In the genomic region with DNA sequence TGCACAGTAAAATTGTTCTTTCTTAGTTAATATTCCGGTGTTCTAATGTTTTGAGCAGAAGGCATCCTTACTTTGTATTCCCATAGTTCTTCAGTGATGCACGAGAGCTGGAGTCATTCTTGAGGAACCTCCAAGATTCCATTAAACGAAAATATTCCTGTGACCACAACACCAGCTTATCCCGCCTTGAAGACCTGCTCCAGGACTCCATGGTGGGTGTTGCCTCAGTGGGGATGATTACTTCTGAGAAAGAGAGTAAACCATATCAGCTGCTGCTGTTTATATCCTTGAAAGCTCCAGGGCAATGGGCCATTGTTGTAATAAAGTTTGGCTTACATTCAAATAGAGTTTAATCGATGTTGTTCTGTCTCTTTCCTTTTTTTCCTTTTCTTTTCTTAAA, we compare ENCODE assay signal across 26 cellular contexts.
DNase-seq lines count a peak whose midpoint lies in the region; ATAC-seq, FAIRE-seq and TF ChIP-seq lines count a peak whose summit lies in the region.
"Had no signal": no experiment of that assay in that cellular context is flagged by ENCODE, and none has a peak within 500 bp of the region (broad histone marks: within the 10 kb centered on the region; RNA-seq: fewer than 3 reads in every experiment).

No MANE protein-coding gene starts in this region.

- no peaks in the 10 kb centered on the region for H3K9me3 Mint-ChIP-seq in activated CD4-positive, alpha-beta memory T cell treated with anti-CD3 and anti-CD28 coated beads for 36 hours
- H3K9me3 Mint-ChIP-seq in activated CD4-positive, alpha-beta memory T cell treated with anti-CD3 and anti-CD28 coated beads, Interleukin-2, amount 10 ng/mL, durations not matched to agents 7 days and 5 days, result no peaks in the 10 kb centered on the region
- H3K9me3 Mint-ChIP-seq: GM23338; naive thymus-derived CD8-positive, alpha-beta T cell had no signal

- H3K27me3 ChIP-seq in gastroesophageal sphincter, result no peaks in the 10 kb centered on the region
- H3K27me3 ChIP-seq in stomach, result no peaks in the 10 kb centered on the region
- H3K27me3 ChIP-seq: BLaER1 treated with 17β-estradiol and CSF1 and Interleukin-3, amounts not matched to agents 10 nM and 100 nM; ovary; right lobe of liver; SJSA1 had no signal

- H3K27ac ChIP-seq in gastroesophageal sphincter (peak overlapping the region in 3 of 4 donors; percentile 53 to 65 (median 57)), stomach (peak overlapping the region in 2 of 5 donors; percentile 4 to 25)
- H3K27ac ChIP-seq: BLaER1 treated with 17β-estradiol and CSF1 and Interleukin-3, amounts not matched to agents 10 nM and 100 nM; right lobe of liver; SJSA1; VCaP had no signal

- H3K4me3 ChIP-seq in gastroesophageal sphincter (no peak overlapping the region), stomach (no peak overlapping the region)
- H3K4me3 ChIP-seq: BLaER1 treated with 17β-estradiol and CSF1 and Interleukin-3, amounts not matched to agents 10 nM and 100 nM; GM23338; ovary; right lobe of liver; SJSA1; thoracic aorta had no signal

- no peak overlapping the region for H3K4me3 Mint-ChIP-seq in activated CD4-positive, alpha-beta memory T cell treated with anti-CD3 and anti-CD28 coated beads for 36 hours
- no peak overlapping the region for H3K4me3 Mint-ChIP-seq in activated CD4-positive, alpha-beta memory T cell treated with anti-CD3 and anti-CD28 coated beads, Interleukin-2, amount 10 ng/mL, durations not matched to agents 7 days and 5 days
- H3K4me3 Mint-ChIP-seq: GM23338; naive thymus-derived CD8-positive, alpha-beta T cell had no signal

- H3K9me3 ChIP-seq in gastroesophageal sphincter (no peaks in the 10 kb centered on the region), stomach (no peaks in the 10 kb centered on the region)
- H3K9me3 ChIP-seq: BLaER1 treated with 17β-estradiol and CSF1 and Interleukin-3, amounts not matched to agents 10 nM and 100 nM; ovary; right lobe of liver; SJSA1; thoracic aorta had no signal

- H3K27ac Mint-ChIP-seq in activated CD4-positive, alpha-beta memory T cell treated with anti-CD3 and anti-CD28 coated beads for 36 hours, result peak overlapping the region; percentile 42
- no peak overlapping the region for H3K27ac Mint-ChIP-seq in activated CD4-positive, alpha-beta memory T cell treated with anti-CD3 and anti-CD28 coated beads, Interleukin-2, amount 10 ng/mL, durations not matched to agents 7 days and 5 days
- H3K27ac Mint-ChIP-seq: GM23338 had no signal

- TF ChIP-seq POLR2A in gastroesophageal sphincter (IDR thresholded peaks at IDR 0.05) (no peak), stomach (IDR thresholded peaks at IDR 0.05) (no peak)

- peak; percentile 51 for ATAC-seq in gastroesophageal sphincter
- ATAC-seq: GM23338; left lobe of liver; naive thymus-derived CD8-positive, alpha-beta T cell; right lobe of liver had no signal

- H3K4me1 ChIP-seq in gastroesophageal sphincter, result peaks cover 11 to 27% (median 16%) of the 10 kb centered on the region in 3 donors
- peaks cover 0 to 18% (median 7%) of the 10 kb centered on the region in 4 donors for H3K4me1 ChIP-seq in stomach
- H3K4me1 ChIP-seq: right lobe of liver, SJSA1 had no signal

- FAIRE-seq in D721Med (lab: Jason Lieb, UNC), result no peak

- CTCF ChIA-PET in activated CD4-positive, alpha-beta memory T cell treated with anti-CD3 and anti-CD28 coated beads for 36 hours (lab: Charles Lee), result interaction anchor here (2.5 kb wide), 1 partner anchor 199 kb away, joined by 7 read pairs; no protein-coding TSS in a partner anchor
- CTCF ChIA-PET in activated CD4-positive, alpha-beta memory T cell treated with anti-CD3 and anti-CD28 coated beads, Interleukin-2, amount 10 ng/mL, durations not matched to agents 7 days and 5 days (lab: Charles Lee), result interaction anchor here (0.6 to 1.0 kb wide), 3 partner anchors 105 to 505 kb away, joined by 3 to 7 read pairs (median 3); no protein-coding TSS in a partner anchor

- no peak for TF ChIP-seq EP300 in gastroesophageal sphincter (IDR thresholded peaks at IDR 0.05)
- no peak for TF ChIP-seq EP300 in stomach (IDR thresholded peaks at IDR 0.05)

- H3K36me3 Mint-ChIP-seq in activated CD4-positive, alpha-beta memory T cell treated with anti-CD3 and anti-CD28 coated beads for 36 hours, result peaks cover 71% of the 10 kb centered on the region
- H3K36me3 Mint-ChIP-seq in activated CD4-positive, alpha-beta memory T cell treated with anti-CD3 and anti-CD28 coated beads, Interleukin-2, amount 10 ng/mL, durations not matched to agents 7 days and 5 days (ENCODE audit: low read depth), result peaks cover 83% of the 10 kb centered on the region

- POLR2A ChIA-PET in activated CD4-positive, alpha-beta memory T cell treated with anti-CD3 and anti-CD28 coated beads for 36 hours (lab: Charles Lee), result no interaction called here
- POLR2A ChIA-PET in activated CD4-positive, alpha-beta memory T cell treated with anti-CD3 and anti-CD28 coated beads, Interleukin-2, amount 10 ng/mL, durations not matched to agents 7 days and 5 days (lab: Charles Lee), result no interaction called here

- H3K4me1 Mint-ChIP-seq in activated CD4-positive, alpha-beta memory T cell treated with anti-CD3 and anti-CD28 coated beads for 36 hours (ENCODE audit: low read depth), result peaks cover 12% of the 10 kb centered on the region
- H3K4me1 Mint-ChIP-seq in activated CD4-positive, alpha-beta memory T cell treated with anti-CD3 and anti-CD28 coated beads, Interleukin-2, amount 10 ng/mL, durations not matched to agents 7 days and 5 days, result peaks cover 8% of the 10 kb centered on the region
- H3K4me1 Mint-ChIP-seq: GM23338; naive thymus-derived CD8-positive, alpha-beta T cell had no signal

- intact Hi-C loops in activated CD4-positive, alpha-beta memory T cell treated with anti-CD3 and anti-CD28 coated beads for 36 hours (cut with micrococcal nuclease), result no loop called here
- intact Hi-C loops in stomach (cut with DNase I; ENCODE audit: low total_unique reads), result no loop called here

- H3K36me3 ChIP-seq in gastroesophageal sphincter (peaks cover 12 to 95% of the 10 kb centered on the region in 2 donors), stomach (peaks cover 75 to 100% (median 99%) of the 10 kb centered on the region in 4 donors)
- H3K36me3 ChIP-seq: ovary had no signal

- TF ChIP-seq CTCF in gastroesophageal sphincter (IDR thresholded peaks at IDR 0.05), result no peak
- TF ChIP-seq CTCF in stomach (IDR thresholded peaks at IDR 0.05), result no peak
- no peak for TF ChIP-seq CTCF in D721Med (IDR thresholded peaks at IDR 0.05; ENCODE audit: insufficient read depth, missing control alignments)

- WGBS in gastroesophageal sphincter (ENCODE audit: low coverage in 1 of 2), 2 donors, result 0 to 47% methylated on average over 2 to 5 of the region's 5 CpGs
- WGBS in stomach, 5 donors, result 35 to 55% (median 54%) methylated on average over 5 of the region's 5 CpGs

- no peak for DNase-seq in activated CD4-positive, alpha-beta memory T cell treated with anti-CD3 and anti-CD28 coated beads for 36 hours
- DNase-seq in activated CD4-positive, alpha-beta memory T cell treated with anti-CD3 and anti-CD28 coated beads, Interleukin-2, amount 10 ng/mL, durations not matched to agents 7 days and 5 days, result no peak
- peak; percentile 68 for DNase-seq in astrocyte of the hippocampus (ENCODE audit: low read depth, low spot score)
- no peak for DNase-seq in Ammon's horn (ENCODE audit: low spot score)
- DNase-seq in stomach, result no peak
- DNase-seq in D721Med (ENCODE audit: insufficient read length, low spot score), result no peak
- DNase-seq in stimulated activated naive CD4-positive, alpha-beta T cell treated with Interleukin-2 at 50 U/mL for 16 hours (lab: John Stamatoyannopoulos, UW), result no peak
- DNase-seq: 8988T; amygdala; Calu3; central memory CD4-positive, alpha-beta T cell; effector CD4-positive, alpha-beta T cell; KG1; naive thymus-derived CD8-positive, alpha-beta T cell; NCI-H146; NCI-H2171 treated with DMSO at 0.1 percent for 48 hours; NCI-H526; ovary; right lobe of liver had no signal

- no peaks in the 10 kb centered on the region for H3K27me3 Mint-ChIP-seq in activated CD4-positive, alpha-beta memory T cell treated with anti-CD3 and anti-CD28 coated beads for 36 hours
- H3K27me3 Mint-ChIP-seq in activated CD4-positive, alpha-beta memory T cell treated with anti-CD3 and anti-CD28 coated beads, Interleukin-2, amount 10 ng/mL, durations not matched to agents 7 days and 5 days, result no peaks in the 10 kb centered on the region
- H3K27me3 Mint-ChIP-seq: naive thymus-derived CD8-positive, alpha-beta T cell had no signal
